ENCODE assay signal across 8 cellular contexts in the genomic region with DNA sequence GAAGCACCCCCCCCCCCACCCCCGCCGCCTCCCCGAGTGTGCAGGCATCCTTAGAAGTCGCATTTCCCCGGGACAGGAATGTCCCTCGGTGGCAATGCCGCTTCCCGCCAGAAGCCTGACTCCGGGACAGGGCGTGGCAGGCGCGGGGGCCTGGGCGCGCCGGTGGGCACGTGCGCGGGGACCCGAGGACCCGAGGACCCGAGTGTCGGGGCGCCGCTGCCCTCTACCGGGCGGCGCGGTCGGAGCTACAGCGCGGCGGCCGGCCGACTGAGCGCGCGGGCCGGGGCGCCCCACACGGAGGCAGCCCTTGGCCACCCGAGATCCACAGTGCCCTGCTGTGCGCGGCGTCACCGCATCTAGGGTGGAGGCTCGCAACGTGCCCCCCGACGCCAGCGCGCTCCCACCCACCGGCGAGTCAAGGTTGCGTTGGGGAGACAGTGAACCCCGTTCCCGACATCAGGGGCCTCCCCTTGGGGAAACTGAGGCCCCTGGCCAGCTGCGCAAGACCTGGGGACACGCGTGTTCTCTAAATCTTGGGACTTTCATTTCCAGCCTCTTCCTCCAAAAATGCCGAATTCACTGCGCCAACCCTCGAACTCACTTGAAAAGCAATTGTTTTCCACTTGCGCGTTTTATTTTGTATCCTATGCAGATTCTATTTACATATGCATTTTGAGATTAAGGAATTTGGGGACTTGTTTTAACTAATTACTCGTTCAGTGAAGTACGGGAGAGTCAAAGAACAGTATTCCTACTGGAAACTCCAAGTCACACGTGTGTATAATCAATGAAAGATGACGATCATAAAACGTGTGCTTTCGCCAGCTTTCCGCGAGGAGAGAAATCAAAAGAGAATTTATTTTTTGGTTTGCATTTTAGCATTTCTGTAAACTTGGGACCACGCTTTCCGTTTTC. TPM values are rescaled to one million over a fixed set of nuclear protein-coding genes. Genes with fewer than 3 reads are reported as not detected.
DNase-seq lines count a peak whose midpoint lies in the region; ATAC-seq and TF ChIP-seq lines count a peak whose summit lies in the region.

No MANE protein-coding gene starts in this region.

- no peaks in the 10 kb centered on the region for H3K36me3 Mint-ChIP-seq in glutamatergic neuron (ENCODE audit: unreplicated experiment)

- TF ChIP-seq CTCF in RWPE1 (conservative IDR thresholded peaks at IDR 0.05; ENCODE audit: low read depth) (peak; percentile 93), glutamatergic neuron (IDR thresholded peaks at IDR 0.05; ENCODE audit: partially characterized antibody, unreplicated experiment) (peak; percentile 22), upper lobe of left lung (IDR thresholded peaks at IDR 0.05) (peak; percentile 52 to 89 (median 80))

- peaks cover 9% of the 10 kb centered on the region for H3K9me3 Mint-ChIP-seq in glutamatergic neuron (ENCODE audit: unreplicated experiment)

- TF ChIP-seq POLR2A in upper lobe of left lung (IDR thresholded peaks at IDR 0.05), result no peak

- in situ Hi-C loops in G401 (cut with HindIII; ENCODE audit: low sequenced_read_pairs), result loop anchor here (5.0 kb wide), 1 partner anchor 67 kb away; no protein-coding TSS in a partner anchor

- POLR2A ChIA-PET in RWPE1 (lab: Yijun Ruan, JAX; ENCODE audit: low non-redundant PET), result interaction anchor here (0.6 kb wide), 1 partner anchor 196 kb away, joined by 8 read pairs; no protein-coding TSS in a partner anchor

- peak; percentile 49 for DNase-seq in G401 (ENCODE audit: low spot score)
- peak; percentile 76 for DNase-seq in HK-2 (ENCODE audit: unreplicated experiment)
- peak; percentile 73 for DNase-seq in RWPE1 (ENCODE audit: low spot score)
- DNase-seq in activated naive CD4-positive, alpha-beta T cell treated with anti-CD3 and anti-CD28 coated beads, Interleukin-2, amount 50 U/mL, for 16 hours, result peak; percentile 68
- peak; percentile 65 for DNase-seq in glutamatergic neuron
- DNase-seq in nucleus accumbens (lab: John Stamatoyannopoulos, UW), result peak in 39 of 56 donors; percentile 10 to 72 (median 38)
- peak; percentile 80 to 94 for DNase-seq in upper lobe of left lung
- DNase-seq in occipital lobe (lab: John Stamatoyannopoulos, UW), result no peak

- H3K27me3 ChIP-seq in upper lobe of left lung, result no peaks in the 10 kb centered on the region

- H3K4me3 ChIP-seq in upper lobe of left lung, result peak overlapping the region; percentile 66 to 96 (median 78)

- no peak for TF ChIP-seq EP300 in upper lobe of left lung (IDR thresholded peaks at IDR 0.05)

- CTCF ChIA-PET in RWPE1 (lab: Yijun Ruan, JAX), result interaction anchor here (0.6 to 1.6 kb wide), 14 partner anchors 15 to 423 kb away, joined by 3 to 9 read pairs (median 4); no protein-coding TSS in a partner anchor

- ATAC-seq in upper lobe of left lung (ENCODE audit: low FRiP score in 2 of 2), result peak; percentile 85 to 89

- H3K4me3 Mint-ChIP-seq in glutamatergic neuron (ENCODE audit: unreplicated experiment), result peak overlapping the region; percentile 87

- 0 to 1% methylated on average over 21 to 26 of the region's 74 CpGs for WGBS in upper lobe of left lung, 2 donors

- peaks cover 6% of the 10 kb centered on the region for H3K27me3 Mint-ChIP-seq in glutamatergic neuron (ENCODE audit: unreplicated experiment)

- H3K27ac ChIP-seq in RWPE1 (peak overlapping the region; percentile 89), upper lobe of left lung (peak overlapping the region; percentile 79 to 95 (median 84))

- no peaks in the 10 kb centered on the region for H3K9me3 ChIP-seq in upper lobe of left lung

- H3K27ac Mint-ChIP-seq in glutamatergic neuron (ENCODE audit: unreplicated experiment), result peak overlapping the region; percentile 59

- peaks cover 6 to 37% (median 16%) of the 10 kb centered on the region in 4 donors for H3K4me1 ChIP-seq in upper lobe of left lung

- no peaks in the 10 kb centered on the region for H3K36me3 ChIP-seq in upper lobe of left lung

- peaks cover 9% of the 10 kb centered on the region for H3K4me1 Mint-ChIP-seq in glutamatergic neuron (ENCODE audit: low read depth, unreplicated experiment)

RNA-seq across cellular contexts. Expression of a gene that starts 3.1 kb away (rescaled TPM):
- total RNA-seq in G401 (2014; rRNA removed; shearing (Covaris generic)), result 18.0 and 23.2 TPM in 2 replicates
- total RNA-seq in glutamatergic neuron (ENCODE audit: unreplicated experiment) (56.5 TPM), upper lobe of left lung (100 to 1,000 TPM; 106 to 188 (median 115) TPM), occipital lobe (23.2 TPM)

Comparison
In these comparisons a context has a peak if more than half of its experiments do, and no peak if none do; other contexts are left out.
1. CTCF ChIP-seq: peak in every context shown above with its lines; median percentile 93 in RWPE1; 80 in upper lobe of left lung; 22 in glutamatergic neuron.